Comparison of ENCODE assay signal across 12 cellular contexts in the genomic region with DNA sequence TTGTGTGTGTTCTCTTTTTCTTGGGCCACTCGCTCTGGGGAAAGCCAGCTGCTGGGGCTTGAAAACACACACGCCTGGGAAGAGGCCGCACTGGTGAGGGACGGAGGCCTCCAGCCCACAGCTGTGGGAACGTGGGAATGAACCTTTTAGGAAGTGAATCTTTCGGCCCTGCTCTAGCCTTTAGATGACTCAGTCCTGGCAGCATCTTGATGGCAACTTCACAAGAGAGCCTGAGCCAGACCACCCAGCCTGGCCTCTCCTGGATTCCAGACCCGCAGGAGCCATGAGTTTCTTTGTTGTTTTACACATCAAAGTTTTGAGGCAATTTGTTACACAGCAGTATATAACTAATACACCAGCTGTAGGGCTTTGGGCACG. TPM values are rescaled to one million over a fixed set of nuclear protein-coding genes. Genes with fewer than 3 reads are reported as not detected.
DNase-seq lines count a peak whose midpoint lies in the region; ATAC-seq, FAIRE-seq and TF ChIP-seq lines count a peak whose summit lies in the region.
"Had no signal": no experiment of that assay in that cellular context is flagged by ENCODE, and none has a peak within 500 bp of the region (broad histone marks: within the 10 kb centered on the region; RNA-seq: fewer than 3 reads in every experiment).

No MANE protein-coding gene starts in this region.

- H4K91ac ChIP-seq in IMR-90 (ENCODE audit: insufficient read depth, low read depth, low read length) = peak overlapping the region; percentile 48

- ATAC-seq in IMR-90 (ENCODE audit: low read depth) (no peak), HG02885 (IDR thresholded peaks at IDR 0.05; ENCODE audit: poor library complexity, unreplicated experiment) (no peak), GM18870 (IDR thresholded peaks at IDR 0.05; ENCODE audit: unreplicated experiment) (no peak)
- ATAC-seq: heart left ventricle had no signal

- CTCF ChIA-PET in IMR-90 (lab: Yijun Ruan, JAX) = interaction anchor here (0.6 kb wide), 1 partner anchor 32 kb away, joined by 3 read pairs; no protein-coding TSS in a partner anchor

- WGBS in IMR-90 (ENCODE audit: extremely low coverage in 2 of 2, insufficient read length in 1 of 2), 2 experiments = 19% methylated on average over 3 of the region's 8 CpGs; no CpG with 5 or more reads in 1 of the 2 experiments

- peak overlapping the region; percentile 16 for H3K23ac ChIP-seq in IMR-90 (ENCODE audit: low read depth, low read length)

- FAIRE-seq in RCC 7860 (lab: Jason Lieb, UNC) = no peak

- peak overlapping the region; percentile 46 for H2BK120ac ChIP-seq in IMR-90 (ENCODE audit: low read depth, low read length)

- peak overlapping the region; percentile 30 for H3K4me3 Mint-ChIP-seq in dendritic cell treated with granulocyte-macrophage colony-stimulating factor and Interleukin-4, amounts not matched to agents 40 ng/mL and 50 ng/mL, for 4 days
- H3K4me3 Mint-ChIP-seq in neural crest cell = peak overlapping the region; percentile 76

- intact Hi-C loops in IMR-90 (cut with micrococcal nuclease) = no loop called here
- intact Hi-C loops in dendritic cell treated with granulocyte-macrophage colony-stimulating factor and Interleukin-4, amounts not matched to agents 40 ng/mL and 50 ng/mL, for 4 days (cut with micrococcal nuclease) = loop anchor here (2.0 kb wide), 1 partner anchor 15 kb away; a partner anchor contains a TSS

- peak overlapping the region; percentile 71 for H2AFZ ChIP-seq in IMR-90 (replicated peaks; ENCODE audit: low read length, poor library complexity)

- peak overlapping the region; percentile 83 for H3K4ac ChIP-seq in IMR-90 (ENCODE audit: low read depth, low read length)

- peak overlapping the region; percentile 94; the same call in 1 of the 2 replicates for H2AK5ac ChIP-seq in IMR-90 (ENCODE audit: low read depth, low read length)

- in situ Hi-C loops in IMR-90 (cut with MboI; ENCODE audit: low sequenced_read_pairs) = no loop called here

- H4K8ac ChIP-seq in IMR-90 (ENCODE audit: low read depth in 2 of 2, low read length in 2 of 2) = peak overlapping the region; percentile 39 to 64; a peak in 3 of 4 replicates

- peaks cover 21% of the 10 kb centered on the region for H4K20me1 ChIP-seq in IMR-90 (ENCODE audit: insufficient read depth, low read length)

- peaks cover 21% of the 10 kb centered on the region for H3K4me1 ChIP-seq in IMR-90 (ENCODE audit: control insufficient read depth, insufficient read depth, low read length)

- H2AK9ac ChIP-seq in IMR-90 (replicated peaks; ENCODE audit: low read depth, low read length, poor library complexity) = peak overlapping the region; percentile 85

- no peak overlapping the region; the same call in 2 of the 3 replicates for H2BK15ac ChIP-seq in IMR-90 (ENCODE audit: low read depth, low read length)

- H3K27me3 Mint-ChIP-seq in dendritic cell treated with granulocyte-macrophage colony-stimulating factor and Interleukin-4, amounts not matched to agents 40 ng/mL and 50 ng/mL, for 4 days = no peaks in the 10 kb centered on the region
- H3K27me3 Mint-ChIP-seq in neural crest cell (ENCODE audit: low read depth) = peaks cover 17% of the 10 kb centered on the region

- POLR2A ChIA-PET in IMR-90 (lab: Charles Lee; ENCODE audit: unreplicated experiment) = interaction anchor here (0.6 kb wide), 1 partner anchor 9 kb away, joined by 6 read pairs; no protein-coding TSS in a partner anchor

- H3K4me2 ChIP-seq in IMR-90 (ENCODE audit: low read depth, low read length) = 0 out of 2 replicates have a peak overlapping the region, but pooled peaks have one; percentile 22

- no peaks in the 10 kb centered on the region for H3K9me3 Mint-ChIP-seq in dendritic cell treated with granulocyte-macrophage colony-stimulating factor and Interleukin-4, amounts not matched to agents 40 ng/mL and 50 ng/mL, for 4 days
- no peaks in the 10 kb centered on the region for H3K9me3 Mint-ChIP-seq in neural crest cell

- H3K4me3 ChIP-seq in IMR-90 (ENCODE audit: insufficient read depth, low read depth, low read length) = no peak overlapping the region
- H3K4me3 ChIP-seq: heart left ventricle had no signal

- no peak overlapping the region for H3K9ac ChIP-seq in IMR-90 (ENCODE audit: low read depth, low read length)

- peak overlapping the region; percentile 55 for H4K5ac ChIP-seq in IMR-90 (ENCODE audit: low read depth, low read length)

- no peak for TF ChIP-seq CTCF in IMR-90 (conservative IDR thresholded peaks at IDR 0.05; ENCODE audit: low read depth, low read length)
- TF ChIP-seq CTCF in neural crest cell (conservative IDR thresholded peaks at IDR 0.05) = no peak

- TF ChIP-seq RAD21 in IMR-90 (IDR thresholded peaks at IDR 0.05; ENCODE audit: low read length) = no peak

- DNase-seq in AG08395 (ENCODE audit: low spot score) (peak; percentile 63), IMR-90 (peak; percentile 93), neural crest cell (ENCODE audit: low read depth, low spot score) (no peak), RCC 7860 (ENCODE audit: low spot score) (no peak), NCI-H1436 treated with DMSO at 0.1 percent for 48 hours (lab: John Stamatoyannopoulos, UW) (no peak)
- DNase-seq: DMS79, NCI-H1436, retina had no signal

- peaks cover 69% of the 10 kb centered on the region for H3K4me1 Mint-ChIP-seq in dendritic cell treated with granulocyte-macrophage colony-stimulating factor and Interleukin-4, amounts not matched to agents 40 ng/mL and 50 ng/mL, for 4 days (ENCODE audit: low read depth)
- H3K4me1 Mint-ChIP-seq in neural crest cell = peaks cover 47% of the 10 kb centered on the region

- TF ChIP-seq POLR2A in IMR-90 (IDR thresholded peaks at IDR 0.05; ENCODE audit: low read depth, low read length) = no peak; the same call in 1 of the 2 replicates

- H2BK20ac ChIP-seq in IMR-90 (ENCODE audit: low read depth, low read length) = peak overlapping the region; percentile 49; the same call in 1 of the 2 replicates

- H3K9me1 ChIP-seq in IMR-90 (ENCODE audit: insufficient read depth, low read length) = peaks cover 18% of the 10 kb centered on the region

- no peaks in the 10 kb centered on the region for H3K27me3 ChIP-seq in IMR-90 (ENCODE audit: control insufficient read depth, insufficient read depth, low read length)
- H3K27me3 ChIP-seq: heart left ventricle had no signal

- no peak overlapping the region for H3K56ac ChIP-seq in IMR-90 (ENCODE audit: extremely low read depth, insufficient read depth, low read length)

- no peaks in the 10 kb centered on the region for H3K9me3 ChIP-seq in IMR-90 (ENCODE audit: control insufficient read depth, insufficient read depth, low read length)
- H3K9me3 ChIP-seq: heart left ventricle had no signal

- H3K27ac Mint-ChIP-seq in dendritic cell treated with granulocyte-macrophage colony-stimulating factor and Interleukin-4, amounts not matched to agents 40 ng/mL and 50 ng/mL, for 4 days = peak overlapping the region; percentile 92
- no peak overlapping the region for H3K27ac Mint-ChIP-seq in neural crest cell (ENCODE audit: unreplicated experiment)

- H3K36me3 ChIP-seq in IMR-90 (ENCODE audit: control insufficient read depth, insufficient read depth, low read length) = peaks cover 2% of the 10 kb centered on the region; the same call in 1 of the 2 replicates

- H3K14ac ChIP-seq in IMR-90 (replicated peaks; ENCODE audit: low read depth, low read length) = peak overlapping the region; percentile 78

- no TSS peak for BruUV-seq in IMR-90 (replicated peaks; lab: Mats Ljungman, UMichigan)

- peaks cover 33% of the 10 kb centered on the region for H3K36me3 Mint-ChIP-seq in dendritic cell treated with granulocyte-macrophage colony-stimulating factor and Interleukin-4, amounts not matched to agents 40 ng/mL and 50 ng/mL, for 4 days (ENCODE audit: low read depth)
- no peaks in the 10 kb centered on the region for H3K36me3 Mint-ChIP-seq in neural crest cell (ENCODE audit: low read depth)

- H3K79me1 ChIP-seq in IMR-90 (ENCODE audit: low read depth in 1 of 2, low read length in 2 of 2) = peaks cover 0 to 30% of the 10 kb centered on the region in 2 experiments; a peak in 3 of 4 replicates

- H3K18ac ChIP-seq in IMR-90 (ENCODE audit: low read depth, low read length) = peak overlapping the region; percentile 10; the same call in 1 of the 2 replicates

- dilution Hi-C loops in IMR-90 (cut with HindIII; ENCODE audit: low sequenced_read_pairs, unreplicated experiment) = no loop called here

- H2BK5ac ChIP-seq in IMR-90 (ENCODE audit: low read depth, low read length, poor library complexity, severe bottlenecking) = peak overlapping the region; percentile 66

- peak overlapping the region; percentile 65; the same call in 1 of the 2 replicates for H3K27ac ChIP-seq in IMR-90 (ENCODE audit: insufficient read depth, low read length)

TF ChIP-seq in IMR-90, 13 proteins besides CTCF, POLR2A, EP300 and RAD21 (continues in another document):
- no peak for TF ChIP-seq MAFK (IDR thresholded peaks at IDR 0.05; ENCODE audit: low read depth, low read length)
- TF ChIP-seq, protein P1, sequence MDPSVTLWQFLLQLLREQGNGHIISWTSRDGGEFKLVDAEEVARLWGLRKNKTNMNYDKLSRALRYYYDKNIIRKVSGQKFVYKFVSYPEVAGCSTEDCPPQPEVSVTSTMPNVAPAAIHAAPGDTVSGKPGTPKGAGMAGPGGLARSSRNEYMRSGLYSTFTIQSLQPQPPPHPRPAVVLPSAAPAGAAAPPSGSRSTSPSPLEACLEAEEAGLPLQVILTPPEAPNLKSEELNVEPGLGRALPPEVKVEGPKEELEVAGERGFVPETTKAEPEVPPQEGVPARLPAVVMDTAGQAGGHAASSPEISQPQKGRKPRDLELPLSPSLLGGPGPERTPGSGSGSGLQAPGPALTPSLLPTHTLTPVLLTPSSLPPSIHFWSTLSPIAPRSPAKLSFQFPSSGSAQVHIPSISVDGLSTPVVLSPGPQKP (IDR thresholded peaks at IDR 0.05; ENCODE audit: borderline replicate concordance, low read depth, low read length) = no peak

RNA-seq across cellular contexts. Expression of a gene that starts 2.2 kb away (rescaled TPM):
- 10.6 and 11.4 TPM in 2 replicates for total RNA-seq in IMR-90 (2012; rRNA removed)
- polyA plus RNA-seq in IMR-90 (2012; rRNA removed) = 24.3 and 27.3 TPM in 2 replicates
- 10.6 and 12.5 TPM in 2 replicates for polyA plus RNA-seq in IMR-90 (2012; cell fraction: cytosol; rRNA removed)
- 33.2 and 64.5 TPM in 2 replicates for polyA plus RNA-seq in IMR-90 (2012; cell fraction: nucleus; rRNA removed; ENCODE audit: low replicate concordance)
- 34.2 and 37.5 TPM in 2 replicates for total RNA-seq in neural crest cell

RNA-seq across cellular contexts. Expression of a gene that starts 4.4 kb away (rescaled TPM):
- total RNA-seq in IMR-90 (2012; rRNA removed) = not detected in 2 replicates
- not detected in 2 replicates for polyA plus RNA-seq in IMR-90 (2012; rRNA removed)
- polyA plus RNA-seq in IMR-90 (2012; cell fraction: cytosol; rRNA removed) = not detected in 2 replicates
- not detected in 2 replicates for polyA plus RNA-seq in IMR-90 (2012; cell fraction: nucleus; rRNA removed; ENCODE audit: low replicate concordance)
- not detected in 2 replicates for total RNA-seq in neural crest cell

RNA-seq across cellular contexts. Expression of a gene that starts 15.5 kb away (rescaled TPM):
- total RNA-seq in IMR-90 (2012; rRNA removed) (10.0 and 10.6 TPM in 2 replicates), neural crest cell (50.9 and 58.3 TPM in 2 replicates)
- polyA plus RNA-seq in IMR-90 (2012; rRNA removed) = 30.3 and 30.8 TPM in 2 replicates
- polyA plus RNA-seq in IMR-90 (2012; cell fraction: cytosol; rRNA removed) = 11.5 and 21.8 TPM in 2 replicates
- polyA plus RNA-seq in IMR-90 (2012; cell fraction: nucleus; rRNA removed; ENCODE audit: low replicate concordance) = 189 and 533 TPM in 2 replicates

RNA-seq across cellular contexts. Expression of a gene that starts 21.9 kb away (rescaled TPM):
- 8.4 and 8.6 TPM in 2 replicates for total RNA-seq in IMR-90 (2012; rRNA removed)
- 107 and 108 TPM in 2 replicates for polyA plus RNA-seq in IMR-90 (2012; rRNA removed)
- polyA plus RNA-seq in IMR-90 (2012; cell fraction: cytosol; rRNA removed) = 182 and 333 TPM in 2 replicates
- 64.7 and 163 TPM in 2 replicates for polyA plus RNA-seq in IMR-90 (2012; cell fraction: nucleus; rRNA removed; ENCODE audit: low replicate concordance)
- 154 and 159 TPM in 2 replicates for total RNA-seq in neural crest cell

Comparison
In these comparisons a context has a peak if more than half of its experiments do, and no peak if none do; other contexts are left out.
1. DNase-seq: peak in AG08395 (single experiment) and IMR-90 (single experiment); none in neural crest cell (single experiment), RCC 7860 (single experiment) and NCI-H1436 treated with DMSO at 0.1 percent for 48 hours (single experiment).